Comparison of ENCODE assay signal across 10 cellular contexts in genomic region chr19:3407556-3408516, GRCh38. TPM values are rescaled to one million over a fixed set of nuclear protein-coding genes. Genes with fewer than 3 reads are reported as not detected.
DNase-seq lines count a peak whose midpoint lies in the region; ATAC-seq and TF ChIP-seq lines count a peak whose summit lies in the region.
"Had no signal": no experiment of that assay in that cellular context is flagged by ENCODE, and none has a peak within 500 bp of the region (broad histone marks: within the 10 kb centered on the region; RNA-seq: fewer than 3 reads in every experiment).

No MANE protein-coding gene starts in this region.

- peak; percentile 18 to 56 (median 45) for ATAC-seq in psoas muscle
- no peak for ATAC-seq in activated T-cell treated with anti-CD3 and anti-CD28 coated beads, Interleukin-2, amount 50 U/mL, for 4 hours

- no peak overlapping the region for H4K8ac ChIP-seq in mesendoderm (ENCODE audit: low read depth, low read length)

- no peak overlapping the region for H2BK120ac ChIP-seq in mesendoderm (ENCODE audit: low read depth, low read length)

- peaks cover 16% of the 10 kb centered on the region for H3K36me3 ChIP-seq in brain microvascular endothelial cell (replicated peaks)
- no peaks in the 10 kb centered on the region for H3K36me3 ChIP-seq in psoas muscle (ENCODE audit: insufficient read depth in 1 of 2, low read depth in 1 of 2)
- no peaks in the 10 kb centered on the region for H3K36me3 ChIP-seq in mesendoderm (ENCODE audit: control insufficient read depth, insufficient read depth, low read length)

- H3K9me3 Mint-ChIP-seq in activated T-cell treated with anti-CD3 and anti-CD28 coated beads, Interleukin-2, amount 50 U/mL, for 4 hours, result no peaks in the 10 kb centered on the region

- no peak for TF ChIP-seq CTCF in brain microvascular endothelial cell (IDR thresholded peaks at IDR 0.05; ENCODE audit: low read depth, low read length, missing control alignments)
- TF ChIP-seq CTCF in psoas muscle (IDR thresholded peaks at IDR 0.05), result no peak

- H4K5ac ChIP-seq in mesendoderm (ENCODE audit: low read length), result no peak overlapping the region

- H3K27me3 ChIP-seq in brain microvascular endothelial cell (replicated peaks) (no peaks in the 10 kb centered on the region), psoas muscle (ENCODE audit: insufficient read depth in 3 of 3, low read length in 2 of 3) (no peaks in the 10 kb centered on the region), mesendoderm (ENCODE audit: insufficient read depth, low read length, poor library complexity) (no peaks in the 10 kb centered on the region)

- no peak overlapping the region for H3K56ac ChIP-seq in mesendoderm (ENCODE audit: low read length)

- no peaks in the 10 kb centered on the region for H3K79me1 ChIP-seq in mesendoderm (ENCODE audit: low read length)

- no peaks in the 10 kb centered on the region for H3K79me2 ChIP-seq in mesendoderm (ENCODE audit: control insufficient read depth, insufficient read depth, low read length)

- in situ Hi-C loops in brain microvascular endothelial cell (cut with HindIII; ENCODE audit: low pct_ligation_motif_present, low sequenced_read_pairs), result no loop called here

- H3K27ac ChIP-seq in brain microvascular endothelial cell (peak overlapping the region; percentile 63), psoas muscle (peak overlapping the region; percentile 100), mesendoderm (ENCODE audit: low read depth, low read length) (no peak overlapping the region)

- no peak overlapping the region for H3K4me3 Mint-ChIP-seq in activated T-cell treated with anti-CD3 and anti-CD28 coated beads, Interleukin-2, amount 50 U/mL, for 4 hours

- no peak overlapping the region for H2BK5ac ChIP-seq in mesendoderm (ENCODE audit: low read length)

- no peaks in the 10 kb centered on the region for H3K4me1 Mint-ChIP-seq in activated T-cell treated with anti-CD3 and anti-CD28 coated beads, Interleukin-2, amount 50 U/mL, for 4 hours (ENCODE audit: low read depth)

- no peak overlapping the region for H3K4ac ChIP-seq in mesendoderm (ENCODE audit: low read depth, low read length)

- peaks cover 3% of the 10 kb centered on the region for H3K36me3 Mint-ChIP-seq in activated T-cell treated with anti-CD3 and anti-CD28 coated beads, Interleukin-2, amount 50 U/mL, for 4 hours (ENCODE audit: insufficient read depth)

- no peak overlapping the region for H2AK5ac ChIP-seq in mesendoderm (ENCODE audit: low read length)

- H3K4me2 ChIP-seq in mesendoderm (ENCODE audit: low read length), result no peak overlapping the region
- H3K4me2 ChIP-seq: SK-N-SH had no signal

- WGBS in psoas muscle, 3 donors, result 12 to 18% (median 13%) methylated on average over 27 of the region's 27 CpGs
- WGBS in mesendoderm (ENCODE audit: extremely low coverage, insufficient coverage, low lambda C conversion rate), result no CpG with 5 or more reads among the region's 27 CpGs

- H3K9me3 ChIP-seq in psoas muscle, result no peaks in the 10 kb centered on the region
- H3K9me3 ChIP-seq: SK-N-SH had no signal

- H3K27me3 Mint-ChIP-seq in activated T-cell treated with anti-CD3 and anti-CD28 coated beads, Interleukin-2, amount 50 U/mL, for 4 hours (ENCODE audit: low read depth), result no peaks in the 10 kb centered on the region

- H3K4me1 ChIP-seq in psoas muscle (peaks cover 49% of the 10 kb centered on the region), mesendoderm (ENCODE audit: control insufficient read depth, low read depth, low read length) (no peaks in the 10 kb centered on the region)

- no peak overlapping the region for H2BK15ac ChIP-seq in mesendoderm (replicated peaks; ENCODE audit: low read depth)

- intact Hi-C loops in psoas muscle (cut with DNase I), result loop anchor here in 1 of 2 donors (5.0 kb wide), 1 partner anchor 41 kb away; the partner anchor contains the start of gene NFIC

- DNase-seq in Ammon's horn (ENCODE audit: low spot score) (peak; percentile 66), brain microvascular endothelial cell (peak; percentile 24), iris pigment epithelial cell (ENCODE audit: low read depth) (peak; percentile 34), psoas muscle (peak; percentile 61 to 88), T-helper 9 cell (no peak), mesendoderm (no peak)
- no peak for DNase-seq in activated T-cell treated with anti-CD3 and anti-CD28 coated beads, Interleukin-2, amount 50 U/mL, for 4 hours
- no peak for DNase-seq in activated CD4-positive, CD25-positive, alpha-beta regulatory T cell treated with anti-CD3 and anti-CD28 coated beads, Interleukin-2, amount 50 U/mL, for 72 hours
- DNase-seq: NCI-H524, SK-N-SH had no signal

- no peak overlapping the region for H3K9ac ChIP-seq in mesendoderm (ENCODE audit: low read length)
- H3K9ac ChIP-seq: SK-N-SH had no signal

- no peak overlapping the region for H3K18ac ChIP-seq in mesendoderm (ENCODE audit: low read length)

- H3K4me3 ChIP-seq in brain microvascular endothelial cell (ENCODE audit: low read depth, low read length), result no peak overlapping the region
- peak overlapping the region; percentile 54 for H3K4me3 ChIP-seq in psoas muscle
- no peak overlapping the region for H3K4me3 ChIP-seq in mesendoderm (ENCODE audit: low read length)

- H3K23ac ChIP-seq in mesendoderm (ENCODE audit: low read length), result no peak overlapping the region

RNA-seq across cellular contexts. Expression of gene NFIC, which starts 41.5 kb away (rescaled TPM):
- 100 to 1,000 TPM; 209 to 439 (median 325) TPM for total RNA-seq in psoas muscle
- 100 to 1,000 TPM in 2 of 3 donors, 10 to 100 TPM in 1; 100.0 to 270 (median 165) TPM for polyA plus RNA-seq in psoas muscle
- total RNA-seq in activated T-cell treated with anti-CD3 and anti-CD28 coated beads, Interleukin-2, amount 50 U/mL, for 4 hours, result 10 to 100 TPM; 26.0 to 33.6 (median 30.3) TPM
- 8.8 TPM for polyA plus RNA-seq in mesendoderm (2013, experiment 1 of 2)
- polyA plus RNA-seq in mesendoderm (2013, experiment 2 of 2), result 8.8 TPM

Comparison
In these comparisons a context has a peak if more than half of its experiments do, and no peak if none do; other contexts are left out.
1. DNase-seq: peak in Ammon's horn (single experiment), brain microvascular endothelial cell (single experiment), iris pigment epithelial cell (single experiment) and psoas muscle (2 of 2); none in activated T-cell treated with anti-CD3 and anti-CD28 coated beads, Interleukin-2, amount 50 U/mL, for 4 hours (single experiment), T-helper 9 cell (single experiment), mesendoderm (single experiment) and activated CD4-positive, CD25-positive, alpha-beta regulatory T cell treated with anti-CD3 and anti-CD28 coated beads, Interleukin-2, amount 50 U/mL, for 72 hours (single experiment).
2. ATAC-seq: peak in psoas muscle (4 of 4); none in activated T-cell treated with anti-CD3 and anti-CD28 coated beads, Interleukin-2, amount 50 U/mL, for 4 hours (0 of 2).
3. RNA of gene NFIC, which starts 41.5 kb away (total RNA-seq): 209 to 439 TPM in psoas muscle; 26.0 to 33.6 TPM in activated T-cell treated with anti-CD3 and anti-CD28 coated beads, Interleukin-2, amount 50 U/mL, for 4 hours; every median in the first group is over 4 times any median in the second.